ENCODE assay signal across 8 cellular contexts in the genomic region with DNA sequence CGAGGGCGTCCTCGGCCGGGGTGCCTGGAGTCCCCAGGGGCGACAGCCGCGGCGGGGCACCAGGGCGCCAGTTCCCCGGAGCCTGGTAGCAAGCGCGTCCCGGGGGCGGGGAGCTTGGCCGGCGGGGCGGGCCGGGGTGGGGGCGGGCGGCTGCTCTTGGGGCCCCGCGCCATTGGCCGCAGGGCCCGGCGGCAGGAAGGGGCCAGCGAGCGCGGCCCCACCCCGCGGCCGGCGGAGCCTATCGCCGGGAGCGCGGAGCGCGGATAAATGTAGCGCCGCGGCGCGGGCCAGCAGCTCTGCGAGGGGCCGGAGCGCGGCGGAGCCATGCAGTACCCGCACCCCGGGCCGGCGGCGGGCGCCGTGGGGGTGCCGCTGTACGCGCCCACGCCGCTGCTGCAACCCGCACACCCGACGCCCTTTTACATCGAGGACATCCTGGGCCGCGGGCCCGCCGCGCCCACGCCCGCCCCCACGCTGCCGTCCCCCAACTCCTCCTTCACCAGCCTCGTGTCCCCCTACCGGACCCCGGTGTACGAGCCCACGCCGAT. TPM values are rescaled to one million over a fixed set of nuclear protein-coding genes. Genes with fewer than 3 reads are reported as not detected.
DNase-seq lines count a peak whose midpoint lies in the region; ATAC-seq, FAIRE-seq and TF ChIP-seq lines count a peak whose summit lies in the region.

TSS of gene HHEX (plus strand) at position 293 of the 548 bp plus-strand sequence. CDS start at position 325, 32 bp downstream.

- POLR2A ChIA-PET in T-cell (lab: Charles Lee), result no interaction called here

- DNase-seq in CD14-positive monocyte (ENCODE audit: low spot score) (peak; percentile 64), HTR-8/SVneo (ENCODE audit: insufficient read length, low spot score) (peak; percentile 74), T-cell (peak in 10 of 34 experiments; percentile 13 to 57 (median 32)), choroid plexus epithelial cell (ENCODE audit: low read depth) (peak; percentile 79), kidney tubule cell (ENCODE audit: low spot score) (peak; percentile 51)
- DNase-seq in stimulated activated CD8-positive, alpha-beta memory T cell treated with anti-CD3 and anti-CD28 coated beads, Interleukin-4, amount 100 ng/mL, for 24 hours (ENCODE audit: low read depth), result peak; percentile 27

- TF ChIP-seq CTCF in CD14-positive monocyte (IDR thresholded peaks at IDR 0.05), result no peak
- TF ChIP-seq CTCF in choroid plexus epithelial cell (conservative IDR thresholded peaks at IDR 0.05; ENCODE audit: low read depth, low read length), result no peak

- peaks cover 29 to 44% of the 10 kb centered on the region in 2 donors for H3K36me3 Mint-ChIP-seq in CD14-positive monocyte
- H3K36me3 Mint-ChIP-seq in T-cell, result peaks cover 5% of the 10 kb centered on the region

- peak within 1 kb of the TSS; percentile 97 to 100 for H3K4me3 Mint-ChIP-seq in CD14-positive monocyte
- H3K4me3 Mint-ChIP-seq in T-cell, result peak within 1 kb of the TSS; percentile 72 to 81 (median 74)

- peak; percentile 42 for FAIRE-seq in HTR-8/SVneo (lab: Jason Lieb, UNC)

- H3K4me1 Mint-ChIP-seq in CD14-positive monocyte (peaks cover 69% of the 10 kb centered on the region), T-cell (peaks cover 27 to 31% (median 30%) of the 10 kb centered on the region in 3 donors)

- peak within 1 kb of the TSS; percentile 95 to 98 (median 96) for H3K27ac Mint-ChIP-seq in CD14-positive monocyte
- peak within 1 kb of the TSS in 1 of 2 donors; percentile 46 for H3K27ac Mint-ChIP-seq in T-cell

- CTCF ChIA-PET in T-cell (lab: Charles Lee), result interaction anchor here in 1 of 2 donors (0.6 to 1.1 kb wide), 3 partner anchors 10 to 853 kb away, joined by 3 to 4 read pairs (median 3); no protein-coding TSS in a partner anchor

- H3K4me3 ChIP-seq in choroid plexus epithelial cell (ENCODE audit: low read depth, low read length), result peak within 1 kb of the TSS; percentile 85

- ATAC-seq in GM19023 (IDR thresholded peaks at IDR 0.05; ENCODE audit: unreplicated experiment) (peak; percentile 65), T-cell (replicated peaks in 1 of 4) (peak; percentile 49 to 67 (median 64)), HG03460 (IDR thresholded peaks at IDR 0.05; ENCODE audit: unreplicated experiment) (no peak)

- intact Hi-C loops in CD14-positive monocyte (cut with micrococcal nuclease), result loop anchor here (2.0 to 10.0 kb wide), 6 partner anchors 65 to 825 kb away; partner anchors contain the start of genes EXOC6 (in 2 of the 2) and KIF11 (in 2 of the 2)

- no peaks in the 10 kb centered on the region for H3K27me3 Mint-ChIP-seq in CD14-positive monocyte (ENCODE audit: low read depth in 3 of 3)
- H3K27me3 Mint-ChIP-seq in T-cell, result peaks cover 51 to 60% of the 10 kb centered on the region in 2 donors

- H3K9me3 Mint-ChIP-seq in CD14-positive monocyte, result peaks cover 2 to 13% (median 7%) of the 10 kb centered on the region in 7 donors
- H3K9me3 Mint-ChIP-seq in T-cell, result peaks cover 0 to 12% (median 2%) of the 10 kb centered on the region in 3 donors

RNA-seq across cellular contexts. Expression of gene HHEX, which starts in this region (rescaled TPM):
- polyA plus RNA-seq in CD14-positive monocyte, result 10 to 100 TPM; 33.6 to 54.6 TPM
- 1 to 10 TPM; 1.3 to 5.8 (median 3.6) TPM for total RNA-seq in T-cell
